In genomic region chr22:29394931-29395581, GRCh38 we compare ENCODE assay signal across 8 cellular contexts. TPM values are rescaled to one million over a fixed set of nuclear protein-coding genes. Genes with fewer than 3 reads are reported as not detected.
DNase-seq lines count a peak whose midpoint lies in the region; ATAC-seq and TF ChIP-seq lines count a peak whose summit lies in the region.

No MANE protein-coding gene starts in this region.

- H3K36me3 ChIP-seq in gastroesophageal sphincter (no peaks in the 10 kb centered on the region), ovary (no peaks in the 10 kb centered on the region), transverse colon (no peaks in the 10 kb centered on the region)

- 0 to 2% methylated on average over 4 to 6 of the region's 10 CpGs for WGBS in gastroesophageal sphincter (ENCODE audit: low coverage in 1 of 2), 2 donors
- 4 to 5% (median 4%) methylated on average over 10 of the region's 10 CpGs for WGBS in ovary, 3 donors
- 0 to 6% methylated on average over 1 to 10 of the region's 10 CpGs for WGBS in transverse colon (ENCODE audit: low coverage in 1 of 2), 2 donors

- no peaks in the 10 kb centered on the region for H3K9me3 ChIP-seq in gastroesophageal sphincter
- H3K9me3 ChIP-seq in ovary, result no peaks in the 10 kb centered on the region
- no peaks in the 10 kb centered on the region for H3K9me3 ChIP-seq in transverse colon

- intact Hi-C loops in ovary (cut with DNase I) (loop anchor here in 2 of 4 donors (10.0 kb wide), 2 partner anchors 120 to 130 kb away; no protein-coding TSS in a partner anchor), transverse colon (cut with DNase I; ENCODE audit: low total_unique reads) (loop anchor here (10.0 kb wide), 1 partner anchor 130 kb away; no protein-coding TSS in a partner anchor)

- TF ChIP-seq POLR2A in gastroesophageal sphincter (IDR thresholded peaks at IDR 0.05) (no peak), ovary (IDR thresholded peaks at IDR 0.05) (no peak), transverse colon (IDR thresholded peaks at IDR 0.05) (no peak)

- in situ Hi-C loops in transverse colon (cut with MboI; ENCODE audit: low pct_ligation_motif_present in 1 of 4, low pct_unique_long_range_greater_than_20kb in 1 of 4, low sequenced_read_pairs in 3 of 4), result loop anchor here in 2 of 4 donors (10.0 to 25.0 kb wide), 2 partner anchors 108 to 130 kb away; no protein-coding TSS in a partner anchor

- TF ChIP-seq CTCF in GM12873 (IDR thresholded peaks at IDR 0.05; ENCODE audit: insufficient read depth, low read depth, low read length, missing control alignments) (peak; percentile 89), gastroesophageal sphincter (IDR thresholded peaks at IDR 0.05) (peak in 3 of 4 experiments; percentile 66 to 83 (median 70)), ovary (IDR thresholded peaks at IDR 0.05) (peak; percentile 56 to 71 (median 67)), transverse colon (IDR thresholded peaks at IDR 0.05) (peak; percentile 75 to 82 (median 80))

- no peaks in the 10 kb centered on the region for H3K27me3 ChIP-seq in gastroesophageal sphincter
- no peaks in the 10 kb centered on the region for H3K27me3 ChIP-seq in ovary
- no peaks in the 10 kb centered on the region for H3K27me3 ChIP-seq in transverse colon

- TF ChIP-seq EP300 in gastroesophageal sphincter (IDR thresholded peaks at IDR 0.05), result no peak
- no peak for TF ChIP-seq EP300 in ovary (IDR thresholded peaks at IDR 0.05)
- no peak for TF ChIP-seq EP300 in transverse colon (IDR thresholded peaks at IDR 0.05; ENCODE audit: low read depth)

- DNase-seq in M059J (ENCODE audit: low read depth) (peak; percentile 68), SHP77 (lab: John Stamatoyannopoulos, UW) (peak; percentile 80), ovary (peak; percentile 58 to 79 (median 73)), transverse colon (peak; percentile 78)
- DNase-seq in activated effector memory CD4-positive, alpha-beta T cell treated with anti-CD3 and anti-CD28 coated beads, Interleukin-2, amount 50 U/mL, for 16 hours, result peak; percentile 85

- H3K4me1 ChIP-seq in gastroesophageal sphincter (peaks cover 0 to 8% (median 0%) of the 10 kb centered on the region in 3 donors), ovary (ENCODE audit: insufficient read depth) (no peaks in the 10 kb centered on the region), transverse colon (peaks cover 0 to 10% (median 5%) of the 10 kb centered on the region in 4 donors)

- ATAC-seq in gastroesophageal sphincter (peak; percentile 83), GM18870 (IDR thresholded peaks at IDR 0.05; ENCODE audit: unreplicated experiment) (no peak)

- H3K4me3 ChIP-seq in gastroesophageal sphincter (no peak overlapping the region), ovary (no peak overlapping the region), transverse colon (no peak overlapping the region)

- H3K27ac ChIP-seq in gastroesophageal sphincter, result no peak overlapping the region
- no peak overlapping the region for H3K27ac ChIP-seq in ovary
- H3K27ac ChIP-seq in transverse colon, result no peak overlapping the region

RNA-seq across cellular contexts. Expression of gene AP1B1, which starts 6.7 kb away (rescaled TPM):
- 33.8 and 65.6 TPM in 2 replicates for total RNA-seq in M059J (2014; rRNA removed; shearing (Covaris generic))
- total RNA-seq in gastroesophageal sphincter (10 to 100 TPM; 50.9 to 74.1 (median 55.8) TPM), ovary (10 to 100 TPM; 19.0 to 54.0 (median 36.8) TPM), transverse colon (100 to 1,000 TPM in 2 of 4 donors, 10 to 100 TPM in 2; 45.6 to 107 (median 92.4) TPM)
- 10 to 100 TPM; 17.7 to 43.6 TPM for polyA plus RNA-seq in ovary

RNA-seq across cellular contexts. Expression of gene RFPL1, which starts 43.3 kb away (rescaled TPM):
- not detected in 2 replicates for total RNA-seq in M059J (2014; rRNA removed; shearing (Covaris generic))
- total RNA-seq in gastroesophageal sphincter (not detected), ovary (not detected), transverse colon (not detected)
- not detected for polyA plus RNA-seq in ovary
